1 cellular context compared by ENCODE assay signal in genomic region chr20:20837574-20838021, GRCh38.
TF ChIP-seq lines count a peak whose summit lies in the region.

No MANE protein-coding gene starts in this region.

TF ChIP-seq in GM23338, 12 proteins besides CTCF, POLR2A, EP300 and RAD21 (continued from another document):
- TF ChIP-seq ZNF462 (CRISPR knock-in tag; IDR thresholded peaks at IDR 0.05), result no peak
- TF ChIP-seq EZH2 (IDR thresholded peaks at IDR 0.05; ENCODE audit: low read depth, unreplicated experiment), result no peak
- TF ChIP-seq ZNF331 (CRISPR knock-in tag; IDR thresholded peaks at IDR 0.05; ENCODE audit: low read depth), result no peak
- no peak for TF ChIP-seq POLR2AphosphoS5 (IDR thresholded peaks at IDR 0.05; ENCODE audit: low read depth)
- no peak for TF ChIP-seq CREB1 (CRISPR knock-in tag; IDR thresholded peaks at IDR 0.05; ENCODE audit: low read depth)
- TF ChIP-seq ZNF114 (CRISPR knock-in tag; IDR thresholded peaks at IDR 0.05), result no peak
